In genomic region chr5:143037071-143037470, GRCh38 we compare ENCODE assay signal across 13 cellular contexts.
DNase-seq lines count a peak whose midpoint lies in the region; ATAC-seq and TF ChIP-seq lines count a peak whose summit lies in the region.
"Had no signal": no experiment of that assay in that cellular context is flagged by ENCODE, and none has a peak within 500 bp of the region (broad histone marks: within the 10 kb centered on the region; RNA-seq: fewer than 3 reads in every experiment).

No MANE protein-coding gene starts in this region.

- H3K4me3 ChIP-seq in PC-3 (ENCODE audit: low read length) (no peak overlapping the region), iPS DF 6.9 (ENCODE audit: low read length) (no peak overlapping the region)
- H3K4me3 ChIP-seq: tibial nerve had no signal

- no peak overlapping the region for H3K9ac ChIP-seq in PC-3 (ENCODE audit: low read length)

- in situ Hi-C loops in ACHN (cut with HindIII; ENCODE audit: low pct_ligation_motif_present, low pct_unique_long_range_greater_than_20kb, low sequenced_read_pairs) = no loop called here

- CTCF ChIA-PET in PC-3 (lab: Charles Lee) = no interaction called here

- H3K9me2 ChIP-seq in PC-3 (replicated peaks; ENCODE audit: low read length) = no peaks in the 10 kb centered on the region

- H4K20me1 ChIP-seq in PC-3 (ENCODE audit: low read length) = no peaks in the 10 kb centered on the region

- H3K4me2 ChIP-seq in PC-3 (ENCODE audit: low read length) = no peak overlapping the region

- H3K27ac ChIP-seq in PC-3 (ENCODE audit: low read length) (no peak overlapping the region), iPS DF 6.9 (ENCODE audit: low read length) (no peak overlapping the region)
- H3K27ac ChIP-seq: 22Rv1, tibial nerve had no signal

- H2AFZ ChIP-seq in PC-3 (ENCODE audit: low read length) = no peak overlapping the region

- H3K36me3 ChIP-seq in PC-3 (ENCODE audit: low read depth, low read length) (no peaks in the 10 kb centered on the region), iPS DF 6.9 (ENCODE audit: control insufficient read depth, insufficient read depth, low read length) (no peaks in the 10 kb centered on the region)

- H3K27me3 ChIP-seq in PC-3 (ENCODE audit: low read length) (no peaks in the 10 kb centered on the region), iPS DF 6.9 (ENCODE audit: control insufficient read depth, insufficient read depth, low read length) (no peaks in the 10 kb centered on the region)
- H3K27me3 ChIP-seq: tibial nerve had no signal

- WGBS in iPS DF 6.9 (ENCODE audit: insufficient coverage, insufficient read length) = no CpG with 5 or more reads among the region's 3 CpGs

- TF ChIP-seq CTCF in PC-3 (conservative IDR thresholded peaks at IDR 0.05; ENCODE audit: low read depth, low read length) = no peak

- H3K9me3 ChIP-seq in PC-3 (ENCODE audit: low read length) (no peaks in the 10 kb centered on the region), iPS DF 6.9 (ENCODE audit: control insufficient read depth, insufficient read depth, low read length) (no peaks in the 10 kb centered on the region)
- H3K9me3 ChIP-seq: tibial nerve had no signal

- H3K4me1 ChIP-seq in PC-3 (ENCODE audit: insufficient read depth, low read length) (peaks cover 54% of the 10 kb centered on the region), iPS DF 6.9 (ENCODE audit: control insufficient read depth, insufficient read depth, low read length) (no peaks in the 10 kb centered on the region)

- POLR2A ChIA-PET in PC-3 (lab: Charles Lee; ENCODE audit: unreplicated experiment) = no interaction called here

- H3K79me2 ChIP-seq in PC-3 (ENCODE audit: low read length) = no peaks in the 10 kb centered on the region

- H3F3A ChIP-seq in PC-3 (ENCODE audit: low read length, unreplicated experiment) = no peaks in the 10 kb centered on the region

- intact Hi-C loops in PC-3 (cut with micrococcal nuclease) = loop anchor here (10.0 kb wide), 1 partner anchor 278 kb away; no protein-coding TSS in a partner anchor

- ATAC-seq in HG03354 (IDR thresholded peaks at IDR 0.05; ENCODE audit: poor library complexity, severe bottlenecking, unreplicated experiment) (peak; percentile 37), PC-3 (no peak), HG02642 (IDR thresholded peaks at IDR 0.05; ENCODE audit: poor library complexity, unreplicated experiment) (no peak), HG02610 (IDR thresholded peaks at IDR 0.05; ENCODE audit: unreplicated experiment) (no peak)

- BruUV-seq in PC-3 (replicated peaks; lab: Mats Ljungman, UMichigan) = no TSS peak

- DNase-seq in DMS153 (lab: John Stamatoyannopoulos, UW) (peak; percentile 12), DMS153 treated with DMSO at 0.1 percent for 48 hours (lab: John Stamatoyannopoulos, UW; ENCODE audit: unreplicated experiment) (no peak), PC-3 (peak; percentile 19), iPS DF 6.9 (ENCODE audit: low read depth, low spot score) (peak; percentile 81), ACHN (no peak)
- DNase-seq: KG1, retina, T-helper 9 cell had no signal

Comparison
In these comparisons a context has a peak if more than half of its experiments do, and no peak if none do; other contexts are left out.
1. DNase-seq: peak in DMS153 (single experiment), PC-3 (single experiment) and iPS DF 6.9 (single experiment); none in DMS153 treated with DMSO at 0.1 percent for 48 hours (single experiment) and ACHN (single experiment).